ENCODE assay signal across 27 cellular contexts in genomic region chr12:73057428-73057827, GRCh38.
A peak's percentile ranks its signal among the peaks of the same experiment; 100 is the strongest.
DNase-seq lines count a peak whose midpoint lies in the region; ATAC-seq, FAIRE-seq and TF ChIP-seq lines count a peak whose summit lies in the region.
"Had no signal": no experiment of that assay in that cellular context is flagged by ENCODE, and none has a peak within 500 bp of the region (broad histone marks: within the 10 kb centered on the region; RNA-seq: fewer than 3 reads in every experiment).

No MANE protein-coding gene starts in this region.

- no peak overlapping the region for H3K14ac ChIP-seq in H1 (ENCODE audit: insufficient read length)

- H3K9me2 ChIP-seq in SK-N-SH: no peaks in the 10 kb centered on the region

- H3K27me3 ChIP-seq in SK-N-SH (ENCODE audit: insufficient read depth) (no peaks in the 10 kb centered on the region), H1 (replicated peaks in 1 of 4; ENCODE audit: control insufficient read depth in 3 of 4, extremely low read depth in 1 of 4, insufficient read depth in 3 of 4, low read length in 3 of 4) (no peaks in the 10 kb centered on the region), spleen (replicated peaks in 1 of 7) (no peaks in the 10 kb centered on the region), MG63 (no peaks in the 10 kb centered on the region)
- H3K27me3 ChIP-seq: BLaER1 treated with 17β-estradiol and CSF1 and Interleukin-3, amounts not matched to agents 10 nM and 100 nM; SJCRH30 had no signal

- no peak overlapping the region for H3K23ac ChIP-seq in H1 (ENCODE audit: insufficient read length)

- no peak for TF ChIP-seq CTCF in SK-N-SH (IDR thresholded peaks at IDR 0.05)
- TF ChIP-seq CTCF in H1 (IDR thresholded peaks at IDR 0.05; ENCODE audit: control extremely low read depth in 1 of 3, insufficient read depth in 1 of 3, low read depth in 1 of 3, low read length in 3 of 3): peak; percentile 16 to 51 (median 44); a peak in 2 of 4 replicates
- no peak for TF ChIP-seq CTCF in spleen (IDR thresholded peaks at IDR 0.05 in 8 of 11, conservative IDR thresholded peaks at IDR 0.05 in 3 of 11)

- no peak overlapping the region for H4K8ac ChIP-seq in H1 (ENCODE audit: extremely low read depth, insufficient read depth, low read length)

- no peak overlapping the region for H2BK120ac ChIP-seq in H1 (replicated peaks; ENCODE audit: low read depth, low read length)

- H4K20me1 ChIP-seq in SK-N-SH (ENCODE audit: insufficient read depth) (no peaks in the 10 kb centered on the region), H1 (replicated peaks in 1 of 2; ENCODE audit: control insufficient read depth in 1 of 2, insufficient read depth in 2 of 2, low read length in 2 of 2) (no peaks in the 10 kb centered on the region)
- H4K20me1 ChIP-seq: BLaER1 treated with 17β-estradiol and CSF1 and Interleukin-3, amounts not matched to agents 10 nM and 100 nM had no signal

- no peak overlapping the region for H2AK5ac ChIP-seq in H1 (ENCODE audit: low read depth, low read length)

- POLR2A ChIA-PET in SK-N-SH (lab: Yijun Ruan, JAX) (no interaction called here), H1 (lab: Charles Lee; ENCODE audit: partially characterized antibody) (interaction anchor here (0.5 kb wide), 1 partner anchor 1078 kb away, joined by 3 read pairs; no protein-coding TSS in a partner anchor)

- no peak overlapping the region for H4K5ac ChIP-seq in H1 (ENCODE audit: insufficient read length, low read depth, low read length)

- no peak overlapping the region for H3K18ac ChIP-seq in H1 (ENCODE audit: extremely low read depth, low read length)

- H3K36me3 ChIP-seq in SK-N-SH (replicated peaks in 1 of 2; ENCODE audit: control insufficient read depth in 1 of 2, insufficient read depth in 2 of 2, low read length in 1 of 2) (no peaks in the 10 kb centered on the region), H1 (ENCODE audit: control insufficient read depth in 2 of 4, insufficient read depth in 4 of 4, low read length in 3 of 4) (no peaks in the 10 kb centered on the region), spleen (no peaks in the 10 kb centered on the region), MG63 (no peaks in the 10 kb centered on the region)
- H3K36me3 ChIP-seq: BLaER1 treated with 17β-estradiol and CSF1 and Interleukin-3, amounts not matched to agents 10 nM and 100 nM; SJCRH30 had no signal

- TF ChIP-seq POLR2A in H1 (IDR thresholded peaks at IDR 0.05; ENCODE audit: control extremely low read depth in 1 of 2, low read depth in 2 of 2, low read length in 2 of 2): no peak
- no peak for TF ChIP-seq POLR2A in spleen (IDR thresholded peaks at IDR 0.05)

- TF ChIP-seq EP300 in SK-N-SH (IDR thresholded peaks at IDR 0.05; ENCODE audit: borderline replicate concordance in 1 of 2, low read depth in 1 of 2, low read length in 1 of 2) (no peak), H1 (IDR thresholded peaks at IDR 0.05; ENCODE audit: borderline replicate concordance in 1 of 2, low read depth in 2 of 2, low read length in 2 of 2) (no peak)

- H2BK5ac ChIP-seq in H1 (ENCODE audit: low read depth, low read length): no peak overlapping the region

- H3K4ac ChIP-seq in H1 (replicated peaks; ENCODE audit: insufficient read length, low read depth, low read length): no peak overlapping the region

- H2BK15ac ChIP-seq in H1 (ENCODE audit: low read length): no peak overlapping the region

- H3K23me2 ChIP-seq in H1 (ENCODE audit: low read depth, low read length): no peaks in the 10 kb centered on the region

- no peak for ATAC-seq in SK-N-SH treated with all-trans-retinoic acid at 6 μM for 48 hours
- ATAC-seq: PC-3, Right ventricle myocardium inferior had no signal

- H3K9me3 ChIP-seq in SK-N-SH (no peaks in the 10 kb centered on the region), H1 (ENCODE audit: insufficient read depth in 2 of 2, low read depth in 1 of 2, low read length in 1 of 2) (no peaks in the 10 kb centered on the region), spleen (peaks cover 0 to 12% (median 3%) of the 10 kb centered on the region in 8 donors), MG63 (no peaks in the 10 kb centered on the region; the same call in none of the 2 replicates)
- H3K9me3 ChIP-seq: BLaER1 treated with 17β-estradiol and CSF1 and Interleukin-3, amounts not matched to agents 10 nM and 100 nM; SJCRH30 had no signal

- no peak for TF ChIP-seq RAD21 in SK-N-SH (IDR thresholded peaks at IDR 0.05; ENCODE audit: low read length)
- peak; percentile 38 to 52 for TF ChIP-seq RAD21 in H1 (IDR thresholded peaks at IDR 0.05 in 1 of 2, conservative IDR thresholded peaks at IDR 0.05 in 1 of 2; ENCODE audit: low read depth in 2 of 2, low read length in 2 of 2)

- H3K4me3 ChIP-seq in SK-N-SH (ENCODE audit: low read depth in 2 of 2, low read length in 1 of 2) (no peak overlapping the region), H1 (ENCODE audit: extremely low read depth in 1 of 4, insufficient read depth in 2 of 4, low read depth in 3 of 4, low read length in 4 of 4) (no peak overlapping the region), spleen (no peak overlapping the region), MG63 (no peak overlapping the region)
- H3K4me3 ChIP-seq: BLaER1 treated with 17β-estradiol and CSF1 and Interleukin-3, amounts not matched to agents 10 nM and 100 nM; SJCRH30 had no signal

- H3K9ac ChIP-seq in SK-N-SH: no peak overlapping the region
- no peak overlapping the region for H3K9ac ChIP-seq in H1 (replicated peaks in 1 of 4; ENCODE audit: extremely low read depth in 1 of 4, low read depth in 3 of 4, low read length in 3 of 4)
- H3K9ac ChIP-seq: BLaER1 treated with 17β-estradiol and CSF1 and Interleukin-3, amounts not matched to agents 10 nM and 100 nM had no signal

- H2BK20ac ChIP-seq in H1 (ENCODE audit: low read length): no peak overlapping the region

- H3K27ac ChIP-seq in SK-N-SH (ENCODE audit: low read depth in 2 of 2, low read length in 1 of 2): no peak overlapping the region
- no peak overlapping the region for H3K27ac ChIP-seq in H1 (ENCODE audit: low read depth, low read length)
- H3K27ac ChIP-seq in spleen: no peak overlapping the region
- H3K27ac ChIP-seq: BLaER1 treated with 17β-estradiol and CSF1 and Interleukin-3, amounts not matched to agents 10 nM and 100 nM; SJCRH30 had no signal

- no peaks in the 10 kb centered on the region for H3K79me1 ChIP-seq in H1 (ENCODE audit: low read depth, low read length)

- H3K4me1 ChIP-seq in SK-N-SH (ENCODE audit: control insufficient read depth in 1 of 2, insufficient read depth in 2 of 2, low read depth in 1 of 2, low read length in 1 of 2) (no peaks in the 10 kb centered on the region), H1 (replicated peaks in 1 of 4; ENCODE audit: control insufficient read depth in 3 of 4, insufficient read depth in 4 of 4, low read length in 3 of 4) (no peaks in the 10 kb centered on the region), spleen (no peaks in the 10 kb centered on the region)
- H3K4me1 ChIP-seq: BLaER1 treated with 17β-estradiol and CSF1 and Interleukin-3, amounts not matched to agents 10 nM and 100 nM; SJCRH30 had no signal

- no peak overlapping the region for H3K56ac ChIP-seq in H1 (replicated peaks; ENCODE audit: insufficient read length, low read depth, low read length)

- DNase-seq in SK-N-SH: peak; percentile 3
- peak; percentile 0 for DNase-seq in M059J (ENCODE audit: low read depth)
- DNase-seq in H1 (ENCODE audit: low read depth in 1 of 2, low spot score in 2 of 2): no peak
- DNase-seq in spleen: peak; percentile 58
- no peak for DNase-seq in MG63
- DNase-seq in DMS153 (lab: John Stamatoyannopoulos, UW): no peak
- DNase-seq in dedifferentiated amniotic fluid mesenchymal stem cell (ENCODE audit: extremely low spot score): no peak
- DNase-seq: CD4-positive, alpha-beta T cell; COR-L47; DND-41; KG1; NCI-H1092; NCI-H1417 treated with DMSO at 0.1 percent for 48 hours; NCI-H1694 treated with DMSO at 0.1 percent for 48 hours; NCI-H2081 treated with DMSO at 0.1 percent for 48 hours; NCI-H2171; NCI-H345; NCI-H510A treated with DMSO at 0.1 percent for 48 hours; NK-92 treated with Interleukin-12 subunit alpha and Interleukin-12 subunit beta, amount 100 ng/mL, for 24 hours; PC-3; T-helper 1 cell had no signal

- intact Hi-C loops in spleen (cut with DNase I; ENCODE audit: low total_unique reads): no loop called here

- H2AFZ ChIP-seq in SK-N-SH (ENCODE audit: low read depth) (no peak overlapping the region), H1 (ENCODE audit: low read length) (no peak overlapping the region)

- H4K91ac ChIP-seq in H1 (replicated peaks; ENCODE audit: insufficient read length, low read length): no peak overlapping the region

- 66% methylated on average over 6 of the region's 8 CpGs for WGBS in SK-N-SH (ENCODE audit: low lambda C conversion rate)
- WGBS in H1 (ENCODE audit: extremely low coverage in 1 of 2, insufficient coverage in 1 of 2, insufficient read length in 1 of 2, insufficient replicate concordance in 2 of 2, low coverage in 1 of 2, low lambda C conversion rate in 2 of 2, missing lambda C conversion rate in 1 of 2), 2 experiments: 99% methylated on average over 7 of the region's 8 CpGs; no CpG with 5 or more reads in 1 of the 2 experiments
- 84 to 94% (median 92%) methylated on average over 8 of the region's 8 CpGs for WGBS in spleen, 5 donors

- CTCF ChIA-PET in SK-N-SH (lab: Yijun Ruan, JAX): no interaction called here
- CTCF ChIA-PET in H1 (lab: Charles Lee; ENCODE audit: partially characterized antibody): interaction anchor here (0.6 to 1.2 kb wide), 3 partner anchors 11 to 46 kb away, joined by 3 to 4 read pairs (median 3); no protein-coding TSS in a partner anchor

- H2BK12ac ChIP-seq in H1 (ENCODE audit: low read depth, low read length): no peak overlapping the region

- H3F3A ChIP-seq in SK-N-SH (replicated peaks; ENCODE audit: insufficient read depth): no peaks in the 10 kb centered on the region

- no peak for FAIRE-seq in H1 (lab: Jason Lieb, UNC)
- FAIRE-seq: GM12892, HTR-8/SVneo had no signal

- H3K4me2 ChIP-seq in SK-N-SH: no peak overlapping the region
- no peak overlapping the region for H3K4me2 ChIP-seq in H1 (ENCODE audit: insufficient read depth in 1 of 2, low read depth in 2 of 2, low read length in 2 of 2)
- H3K4me2 ChIP-seq: BLaER1 treated with 17β-estradiol and CSF1 and Interleukin-3, amounts not matched to agents 10 nM and 100 nM had no signal

- no peaks in the 10 kb centered on the region for H3K79me2 ChIP-seq in SK-N-SH (ENCODE audit: insufficient read depth)
- H3K79me2 ChIP-seq in H1 (ENCODE audit: control insufficient read depth in 1 of 2, insufficient read depth in 2 of 2, low read length in 2 of 2): no peaks in the 10 kb centered on the region

TF ChIP-seq in SK-N-SH, 30 proteins besides CTCF, POLR2A, EP300 and RAD21 (continues in another document):
- TF ChIP-seq MEF2A (IDR thresholded peaks at IDR 0.05; ENCODE audit: borderline replicate concordance, low read depth) (no peak), TEAD4 (IDR thresholded peaks at IDR 0.05; ENCODE audit: borderline replicate concordance, insufficient read depth) (no peak)

TF ChIP-seq in SK-N-SH treated with all-trans-retinoic acid at 6 μM for 48 hours, 23 proteins besides CTCF, POLR2A, EP300 and RAD21 (continues in another document):
- TF ChIP-seq RARB (CRISPR knock-in tag; IDR thresholded peaks at IDR 0.05): no peak
- no peak for TF ChIP-seq ZNF70 (CRISPR knock-in tag; IDR thresholded peaks at IDR 0.05)
- no peak for TF ChIP-seq BACH2 (CRISPR knock-in tag; IDR thresholded peaks at IDR 0.05; ENCODE audit: borderline replicate concordance)

TF ChIP-seq in H1, 55 proteins besides CTCF, POLR2A, EP300 and RAD21 (continues in another document):
- TF ChIP-seq BRCA1 (IDR thresholded peaks at IDR 0.05; ENCODE audit: low read depth, low read length) (no peak), TAF1 (IDR thresholded peaks at IDR 0.05; ENCODE audit: low read depth, low read length) (no peak)

Comparison
In these comparisons a context has a peak if more than half of its experiments do, and no peak if none do; other contexts are left out.
1. DNase-seq: peak in SK-N-SH (single experiment), M059J (single experiment) and spleen (single experiment); none in H1 (0 of 2), MG63 (single experiment), DMS153 (single experiment) and dedifferentiated amniotic fluid mesenchymal stem cell (single experiment).
2. CTCF ChIP-seq: peak in H1 (3 of 3); none in SK-N-SH (single experiment) and spleen (0 of 11).
3. Of the 17 proteins assayed by ChIP-seq in both H1 and SK-N-SH: peak only in H1: CTCF and RAD21; only in SK-N-SH: none; in both: none; in neither: 15.